Comparison of ENCODE assay signal across 1 cellular context in genomic region chr2:99403524-99403923, GRCh38.
A peak's percentile ranks its signal among the peaks of the same experiment; 100 is the strongest.
TF ChIP-seq lines count a peak whose summit lies in the region.

No MANE protein-coding gene starts in this region.

TF ChIP-seq in HepG2, 621 proteins besides CTCF, POLR2A, EP300 and RAD21 (continued from another document and continues in another):
- TF ChIP-seq ZNF614 (CRISPR knock-in tag; IDR thresholded peaks at IDR 0.05; ENCODE audit: borderline replicate concordance) (peak; percentile 89; the same call in 1 of the 2 replicates), TCF7L2 (IDR thresholded peaks at IDR 0.05; ENCODE audit: low read depth, low read length) (no peak), ZFP36L1 (CRISPR knock-in tag; IDR thresholded peaks at IDR 0.05) (peak; percentile 76; the same call in 1 of the 2 replicates), ETV5 (CRISPR knock-in tag; IDR thresholded peaks at IDR 0.05; ENCODE audit: borderline replicate concordance) (peak; percentile 73; the same call in 1 of the 2 replicates), LRRFIP1 (CRISPR knock-in tag; conservative IDR thresholded peaks at IDR 0.05) (no peak), DNMT3B (CRISPR knock-in tag; conservative IDR thresholded peaks at IDR 0.05) (no peak), ZBTB25 (CRISPR knock-in tag; IDR thresholded peaks at IDR 0.05) (0 out of 2 replicates have a peak, but pooled peaks have one; percentile 52), NCOR1 (IDR thresholded peaks at IDR 0.05; ENCODE audit: borderline replicate concordance, low read length) (peak; percentile 74; the same call in 1 of the 2 replicates), IRF2 (CRISPR knock-in tag; IDR thresholded peaks at IDR 0.05) (0 out of 2 replicates have a peak, but pooled peaks have one; percentile 48), BHLHE40 (IDR thresholded peaks at IDR 0.05; ENCODE audit: low read length) (0 out of 2 replicates have a peak, but pooled peaks have one; percentile 22), STAG1 (CRISPR knock-in tag; IDR thresholded peaks at IDR 0.05) (peak; percentile 79), NFKBIZ (CRISPR knock-in tag; IDR thresholded peaks at IDR 0.05) (no peak), ZNF556 (CRISPR knock-in tag; IDR thresholded peaks at IDR 0.05; ENCODE audit: borderline replicate concordance) (peak; percentile 26; the same call in 1 of the 2 replicates), ZNF776 (CRISPR knock-in tag; IDR thresholded peaks at IDR 0.05) (no peak), DMTF1 (CRISPR knock-in tag; IDR thresholded peaks at IDR 0.05) (no peak), NFIC (IDR thresholded peaks at IDR 0.05; ENCODE audit: low read length) (no peak), KLF9 (CRISPR knock-in tag; IDR thresholded peaks at IDR 0.05; ENCODE audit: low read depth) (peak; percentile 55; the same call in 1 of the 2 replicates), ZNF232 (CRISPR knock-in tag; IDR thresholded peaks at IDR 0.05; ENCODE audit: borderline replicate concordance) (peak; percentile 95), ZBTB4 (CRISPR knock-in tag; IDR thresholded peaks at IDR 0.05; ENCODE audit: borderline replicate concordance) (peak; percentile 38; the same call in 1 of the 2 replicates), ZNF792 (CRISPR knock-in tag; IDR thresholded peaks at IDR 0.05) (no peak), ARNT2 (CRISPR knock-in tag; IDR thresholded peaks at IDR 0.05; ENCODE audit: low read depth) (0 out of 2 replicates have a peak, but pooled peaks have one; percentile 32), LBX2 (CRISPR knock-in tag; IDR thresholded peaks at IDR 0.05; ENCODE audit: borderline replicate concordance) (no peak), ZC3H13 (CRISPR knock-in tag; IDR thresholded peaks at IDR 0.05) (no peak), PAXIP1 (CRISPR knock-in tag; conservative IDR thresholded peaks at IDR 0.05) (peak; percentile 77), PPARG (CRISPR knock-in tag; conservative IDR thresholded peaks at IDR 0.05) (peak; percentile 43; the same call in 1 of the 2 replicates), KLF16 (CRISPR knock-in tag; IDR thresholded peaks at IDR 0.05) (no peak), ARID4A (CRISPR knock-in tag; IDR thresholded peaks at IDR 0.05; ENCODE audit: borderline replicate concordance) (peak; percentile 28; the same call in 1 of the 2 replicates), ZSCAN30 (CRISPR knock-in tag; IDR thresholded peaks at IDR 0.05) (no peak), FUBP1 (CRISPR knock-in tag; IDR thresholded peaks at IDR 0.05; ENCODE audit: borderline replicate concordance) (no peak), ZNF207 (IDR thresholded peaks at IDR 0.05; ENCODE audit: borderline replicate concordance) (no peak), U2AF1 (optimal IDR thresholded peaks at IDR 0.05; ENCODE audit: low read depth, low read length) (no peak)
